Comparison of ENCODE assay signal across 1 cellular context in genomic region chr14:68965261-68965761, GRCh38.
TF ChIP-seq lines count a peak whose summit lies in the region.

No MANE protein-coding gene starts in this region.

TF ChIP-seq in HepG2, 621 proteins besides CTCF, POLR2A, EP300 and RAD21 (continued from another document):
- TF ChIP-seq, protein P1, sequence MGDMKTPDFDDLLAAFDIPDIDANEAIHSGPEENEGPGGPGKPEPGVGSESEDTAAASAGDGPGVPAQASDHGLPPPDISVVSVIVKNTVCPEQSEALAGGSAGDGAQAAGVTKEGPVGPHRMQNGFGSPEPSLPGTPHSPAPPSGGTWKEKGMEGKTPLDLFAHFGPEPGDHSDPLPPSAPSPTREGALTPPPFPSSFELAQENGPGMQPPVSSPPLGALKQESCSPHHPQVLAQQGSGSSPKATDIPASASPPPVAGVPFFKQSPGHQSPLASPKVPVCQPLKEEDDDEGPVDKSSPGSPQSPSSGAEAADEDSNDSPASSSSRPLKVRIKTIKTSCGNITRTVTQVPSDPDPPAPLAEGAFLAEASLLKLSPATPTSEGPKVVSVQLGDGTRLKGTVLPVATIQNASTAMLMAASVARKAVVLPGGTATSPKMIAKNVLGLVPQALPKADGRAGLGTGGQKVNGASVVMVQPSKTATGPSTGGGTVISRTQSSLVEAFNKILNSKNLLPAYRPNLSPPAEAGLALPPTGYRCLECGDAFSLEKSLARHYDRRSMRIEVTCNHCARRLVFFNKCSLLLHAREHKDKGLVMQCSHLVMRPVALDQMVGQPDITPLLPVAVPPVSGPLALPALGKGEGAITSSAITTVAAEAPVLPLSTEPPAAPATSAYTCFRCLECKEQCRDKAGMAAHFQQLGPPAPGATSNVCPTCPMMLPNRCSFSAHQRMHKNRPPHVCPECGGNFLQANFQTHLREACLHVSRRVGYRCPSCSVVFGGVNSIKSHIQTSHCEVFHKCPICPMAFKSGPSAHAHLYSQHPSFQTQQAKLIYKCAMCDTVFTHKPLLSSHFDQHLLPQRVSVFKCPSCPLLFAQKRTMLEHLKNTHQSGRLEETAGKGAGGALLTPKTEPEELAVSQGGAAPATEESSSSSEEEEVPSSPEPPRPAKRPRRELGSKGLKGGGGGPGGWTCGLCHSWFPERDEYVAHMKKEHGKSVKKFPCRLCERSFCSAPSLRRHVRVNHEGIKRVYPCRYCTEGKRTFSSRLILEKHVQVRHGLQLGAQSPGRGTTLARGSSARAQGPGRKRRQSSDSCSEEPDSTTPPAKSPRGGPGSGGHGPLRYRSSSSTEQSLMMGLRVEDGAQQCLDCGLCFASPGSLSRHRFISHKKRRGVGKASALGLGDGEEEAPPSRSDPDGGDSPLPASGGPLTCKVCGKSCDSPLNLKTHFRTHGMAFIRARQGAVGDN (CRISPR knock-in tag; IDR thresholded peaks at IDR 0.05): 0 out of 2 replicates have a peak, but pooled peaks have one; percentile 36
- TF ChIP-seq ZNF7 (CRISPR knock-in tag; IDR thresholded peaks at IDR 0.05): peak; percentile 49; the same call in 1 of the 2 replicates
- TF ChIP-seq GATAD2A (CRISPR knock-in tag; IDR thresholded peaks at IDR 0.05): 0 out of 2 replicates have a peak, but pooled peaks have one; percentile 21
- 0 out of 2 replicates have a peak, but pooled peaks have one; percentile 13 for TF ChIP-seq ZMYM4 (CRISPR knock-in tag; IDR thresholded peaks at IDR 0.05)
- TF ChIP-seq ZMAT3 (CRISPR knock-in tag; conservative IDR thresholded peaks at IDR 0.05): no peak
